In genomic region chr5:33766023-33766422, GRCh38 we compare ENCODE assay signal across 1 cellular context.
TF ChIP-seq lines count a peak whose summit lies in the region.

No MANE protein-coding gene starts in this region.

TF ChIP-seq in GM23338, 12 proteins besides CTCF, POLR2A, EP300 and RAD21 (continued from another document):
- TF ChIP-seq, protein P1, sequence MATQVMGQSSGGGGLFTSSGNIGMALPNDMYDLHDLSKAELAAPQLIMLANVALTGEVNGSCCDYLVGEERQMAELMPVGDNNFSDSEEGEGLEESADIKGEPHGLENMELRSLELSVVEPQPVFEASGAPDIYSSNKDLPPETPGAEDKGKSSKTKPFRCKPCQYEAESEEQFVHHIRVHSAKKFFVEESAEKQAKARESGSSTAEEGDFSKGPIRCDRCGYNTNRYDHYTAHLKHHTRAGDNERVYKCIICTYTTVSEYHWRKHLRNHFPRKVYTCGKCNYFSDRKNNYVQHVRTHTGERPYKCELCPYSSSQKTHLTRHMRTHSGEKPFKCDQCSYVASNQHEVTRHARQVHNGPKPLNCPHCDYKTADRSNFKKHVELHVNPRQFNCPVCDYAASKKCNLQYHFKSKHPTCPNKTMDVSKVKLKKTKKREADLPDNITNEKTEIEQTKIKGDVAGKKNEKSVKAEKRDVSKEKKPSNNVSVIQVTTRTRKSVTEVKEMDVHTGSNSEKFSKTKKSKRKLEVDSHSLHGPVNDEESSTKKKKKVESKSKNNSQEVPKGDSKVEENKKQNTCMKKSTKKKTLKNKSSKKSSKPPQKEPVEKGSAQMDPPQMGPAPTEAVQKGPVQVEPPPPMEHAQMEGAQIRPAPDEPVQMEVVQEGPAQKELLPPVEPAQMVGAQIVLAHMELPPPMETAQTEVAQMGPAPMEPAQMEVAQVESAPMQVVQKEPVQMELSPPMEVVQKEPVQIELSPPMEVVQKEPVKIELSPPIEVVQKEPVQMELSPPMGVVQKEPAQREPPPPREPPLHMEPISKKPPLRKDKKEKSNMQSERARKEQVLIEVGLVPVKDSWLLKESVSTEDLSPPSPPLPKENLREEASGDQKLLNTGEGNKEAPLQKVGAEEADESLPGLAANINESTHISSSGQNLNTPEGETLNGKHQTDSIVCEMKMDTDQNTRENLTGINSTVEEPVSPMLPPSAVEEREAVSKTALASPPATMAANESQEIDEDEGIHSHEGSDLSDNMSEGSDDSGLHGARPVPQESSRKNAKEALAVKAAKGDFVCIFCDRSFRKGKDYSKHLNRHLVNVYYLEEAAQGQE (IDR thresholded peaks at IDR 0.05; ENCODE audit: unreplicated experiment): no peak
- TF ChIP-seq, protein P2, sequence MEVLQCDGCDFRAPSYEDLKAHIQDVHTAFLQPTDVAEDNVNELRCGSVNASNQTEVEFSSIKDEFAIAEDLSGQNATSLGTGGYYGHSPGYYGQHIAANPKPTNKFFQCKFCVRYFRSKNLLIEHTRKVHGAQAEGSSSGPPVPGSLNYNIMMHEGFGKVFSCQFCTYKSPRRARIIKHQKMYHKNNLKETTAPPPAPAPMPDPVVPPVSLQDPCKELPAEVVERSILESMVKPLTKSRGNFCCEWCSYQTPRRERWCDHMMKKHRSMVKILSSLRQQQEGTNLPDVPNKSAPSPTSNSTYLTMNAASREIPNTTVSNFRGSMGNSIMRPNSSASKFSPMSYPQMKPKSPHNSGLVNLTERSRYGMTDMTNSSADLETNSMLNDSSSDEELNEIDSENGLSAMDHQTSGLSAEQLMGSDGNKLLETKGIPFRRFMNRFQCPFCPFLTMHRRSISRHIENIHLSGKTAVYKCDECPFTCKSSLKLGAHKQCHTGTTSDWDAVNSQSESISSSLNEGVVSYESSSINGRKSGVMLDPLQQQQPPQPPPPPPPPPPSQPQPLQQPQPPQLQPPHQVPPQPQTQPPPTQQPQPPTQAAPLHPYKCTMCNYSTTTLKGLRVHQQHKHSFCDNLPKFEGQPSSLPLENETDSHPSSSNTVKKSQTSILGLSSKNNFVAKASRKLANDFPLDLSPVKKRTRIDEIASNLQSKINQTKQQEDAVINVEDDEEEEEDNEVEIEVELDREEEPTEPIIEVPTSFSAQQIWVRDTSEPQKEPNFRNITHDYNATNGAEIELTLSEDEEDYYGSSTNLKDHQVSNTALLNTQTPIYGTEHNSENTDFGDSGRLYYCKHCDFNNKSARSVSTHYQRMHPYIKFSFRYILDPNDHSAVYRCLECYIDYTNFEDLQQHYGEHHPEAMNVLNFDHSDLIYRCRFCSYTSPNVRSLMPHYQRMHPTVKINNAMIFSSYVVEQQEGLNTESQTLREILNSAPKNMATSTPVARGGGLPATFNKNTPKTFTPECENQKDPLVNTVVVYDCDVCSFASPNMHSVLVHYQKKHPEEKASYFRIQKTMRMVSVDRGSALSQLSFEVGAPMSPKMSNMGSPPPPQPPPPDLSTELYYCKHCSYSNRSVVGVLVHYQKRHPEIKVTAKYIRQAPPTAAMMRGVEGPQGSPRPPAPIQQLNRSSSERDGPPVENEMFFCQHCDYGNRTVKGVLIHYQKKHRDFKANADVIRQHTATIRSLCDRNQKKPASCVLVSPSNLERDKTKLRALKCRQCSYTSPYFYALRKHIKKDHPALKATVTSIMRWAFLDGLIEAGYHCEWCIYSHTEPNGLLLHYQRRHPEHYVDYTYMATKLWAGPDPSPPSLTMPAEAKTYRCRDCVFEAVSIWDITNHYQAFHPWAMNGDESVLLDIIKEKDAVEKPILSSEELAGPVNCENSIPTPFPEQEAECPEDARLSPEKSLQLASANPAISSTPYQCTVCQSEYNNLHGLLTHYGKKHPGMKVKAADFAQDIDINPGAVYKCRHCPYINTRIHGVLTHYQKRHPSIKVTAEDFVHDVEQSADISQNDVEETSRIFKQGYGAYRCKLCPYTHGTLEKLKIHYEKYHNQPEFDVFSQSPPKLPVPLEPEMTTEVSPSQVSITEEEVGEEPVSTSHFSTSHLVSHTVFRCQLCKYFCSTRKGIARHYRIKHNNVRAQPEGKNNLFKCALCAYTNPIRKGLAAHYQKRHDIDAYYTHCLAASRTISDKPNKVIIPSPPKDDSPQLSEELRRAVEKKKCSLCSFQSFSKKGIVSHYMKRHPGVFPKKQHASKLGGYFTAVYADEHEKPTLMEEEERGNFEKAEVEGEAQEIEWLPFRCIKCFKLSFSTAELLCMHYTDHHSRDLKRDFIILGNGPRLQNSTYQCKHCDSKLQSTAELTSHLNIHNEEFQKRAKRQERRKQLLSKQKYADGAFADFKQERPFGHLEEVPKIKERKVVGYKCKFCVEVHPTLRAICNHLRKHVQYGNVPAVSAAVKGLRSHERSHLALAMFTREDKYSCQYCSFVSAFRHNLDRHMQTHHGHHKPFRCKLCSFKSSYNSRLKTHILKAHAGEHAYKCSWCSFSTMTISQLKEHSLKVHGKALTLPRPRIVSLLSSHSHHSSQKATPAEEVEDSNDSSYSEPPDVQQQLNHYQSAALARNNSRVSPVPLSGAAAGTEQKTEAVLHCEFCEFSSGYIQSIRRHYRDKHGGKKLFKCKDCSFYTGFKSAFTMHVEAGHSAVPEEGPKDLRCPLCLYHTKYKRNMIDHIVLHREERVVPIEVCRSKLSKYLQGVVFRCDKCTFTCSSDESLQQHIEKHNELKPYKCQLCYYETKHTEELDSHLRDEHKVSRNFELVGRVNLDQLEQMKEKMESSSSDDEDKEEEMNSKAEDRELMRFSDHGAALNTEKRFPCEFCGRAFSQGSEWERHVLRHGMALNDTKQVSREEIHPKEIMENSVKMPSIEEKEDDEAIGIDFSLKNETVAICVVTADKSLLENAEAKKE (CRISPR knock-in tag; IDR thresholded peaks at IDR 0.05): no peak
- no peak for TF ChIP-seq ZNF114 (CRISPR knock-in tag; IDR thresholded peaks at IDR 0.05)
